In the genomic region with DNA sequence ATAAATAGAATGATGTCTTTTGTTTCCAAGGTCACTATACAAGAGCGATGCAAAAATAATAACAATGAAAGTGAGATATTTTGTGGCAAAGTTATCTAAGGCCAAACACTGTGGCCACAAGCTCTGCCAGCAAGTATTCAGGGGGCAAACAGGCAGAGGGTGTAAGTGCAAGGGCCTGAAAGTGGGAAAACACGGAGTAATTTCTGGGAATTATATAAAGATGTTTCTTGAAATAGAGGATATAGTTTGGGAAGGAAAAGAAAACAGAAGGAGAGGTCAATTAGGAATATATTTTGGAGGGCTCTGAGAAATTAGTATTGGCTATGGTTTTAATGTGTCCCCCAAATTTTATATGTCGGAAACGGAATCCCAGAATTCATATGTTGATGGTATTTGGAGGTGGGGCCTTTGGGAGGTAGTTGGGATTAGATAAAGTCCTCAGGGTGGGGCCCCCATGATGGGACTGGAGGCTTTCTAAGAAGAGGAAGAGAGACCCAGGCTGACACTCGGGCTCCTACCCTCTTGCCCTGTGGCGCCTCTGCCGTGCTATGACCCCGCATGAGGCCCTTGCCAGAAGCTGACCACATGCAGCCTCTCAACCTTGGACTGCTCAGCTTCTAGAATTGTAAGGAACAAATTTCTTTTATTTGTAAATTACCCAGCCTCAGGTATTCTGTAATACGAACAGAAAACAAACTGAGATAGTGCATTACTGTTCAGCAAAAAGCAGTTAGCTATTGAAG, we compare ENCODE assay signal across 22 cellular contexts.
DNase-seq lines count a peak whose midpoint lies in the region; ATAC-seq, FAIRE-seq and TF ChIP-seq lines count a peak whose summit lies in the region.
"Had no signal": no experiment of that assay in that cellular context is flagged by ENCODE, and none has a peak within 500 bp of the region (broad histone marks: within the 10 kb centered on the region; RNA-seq: fewer than 3 reads in every experiment).

No MANE protein-coding gene starts in this region.

- CTCF ChIA-PET in GM12878 (lab: Yijun Ruan, JAX), result interaction anchor here (0.8 to 1.3 kb wide), 6 partner anchors 16 to 468 kb away, joined by 3 to 4 read pairs (median 3); no protein-coding TSS in a partner anchor

- no peak overlapping the region for H3K4me3 Mint-ChIP-seq in neural progenitor cell
- H3K4me3 Mint-ChIP-seq: CD4-positive, alpha-beta memory T cell; HFFc6 had no signal

- H2AFZ ChIP-seq in GM12878 (ENCODE audit: control insufficient read depth, low read depth, low read length), result no peak overlapping the region
- peak overlapping the region; percentile 31 for H2AFZ ChIP-seq in neural progenitor cell (replicated peaks)

- TF ChIP-seq EP300 in GM12878 (IDR thresholded peaks at IDR 0.05; ENCODE audit: borderline replicate concordance in 1 of 2, control insufficient read depth in 1 of 2, low read depth in 2 of 2, low read length in 2 of 2), result no peak

- 78% methylated on average over 9 of the region's 9 CpGs for WGBS in GM12878 (ENCODE audit: insufficient coverage, insufficient replicate concordance, low lambda C conversion rate, missing lambda C conversion rate)

- ATAC-seq in GM12878 (0 out of 3 replicates have a peak, but pooled peaks have one; percentile 11), HG02571 (IDR thresholded peaks at IDR 0.05; ENCODE audit: unreplicated experiment) (no peak), HG03460 (IDR thresholded peaks at IDR 0.05; ENCODE audit: unreplicated experiment) (no peak)
- ATAC-seq: A549 had no signal

- no TSS peak for BruUV-seq in GM12878 (replicated peaks; lab: Mats Ljungman, UMichigan)

- no peaks in the 10 kb centered on the region for H3K79me2 ChIP-seq in GM12878 (ENCODE audit: control insufficient read depth, insufficient read depth, low read length)
- no peaks in the 10 kb centered on the region for H3K79me2 ChIP-seq in neural progenitor cell (ENCODE audit: low read depth)

- no peaks in the 10 kb centered on the region for H3K36me3 Mint-ChIP-seq in neural progenitor cell
- H3K36me3 Mint-ChIP-seq: CD4-positive, alpha-beta memory T cell had no signal

- H3K4me3 ChIP-seq in BLaER1 treated with 17β-estradiol and CSF1 and Interleukin-3, amounts not matched to agents 10 nM and 100 nM, result no peak overlapping the region
- no peak overlapping the region for H3K4me3 ChIP-seq in GM12878
- no peak overlapping the region for H3K4me3 ChIP-seq in neural progenitor cell
- H3K4me3 ChIP-seq: A549, HAP-1 had no signal

- POLR2A ChIA-PET in GM12878 (lab: Charles Lee), result interaction anchor here (0.7 to 1.9 kb wide), 6 partner anchors 8 to 148 kb away, joined by 3 to 8 read pairs (median 5); no protein-coding TSS in a partner anchor

- H3F3A ChIP-seq in neural progenitor cell (ENCODE audit: low read depth), result peaks cover 11% of the 10 kb centered on the region

- H3K9me3 Mint-ChIP-seq in neural progenitor cell, result peaks cover 3% of the 10 kb centered on the region
- H3K9me3 Mint-ChIP-seq: CD4-positive, alpha-beta memory T cell; HFFc6 had no signal

- H3K4me2 ChIP-seq in BLaER1 treated with 17β-estradiol and CSF1 and Interleukin-3, amounts not matched to agents 10 nM and 100 nM, result peak overlapping the region in 7 of 11 experiments; percentile 42 to 79 (median 66); a peak in 9 of 22 replicates
- H3K4me2 ChIP-seq in GM12878 (ENCODE audit: control insufficient read depth, insufficient read depth) (no peak overlapping the region), neural progenitor cell (no peak overlapping the region)
- H3K4me2 ChIP-seq: A549 had no signal

- TF ChIP-seq POLR2A in GM12878 (IDR thresholded peaks at IDR 0.05; ENCODE audit: low read depth, low read length), result no peak

- intact Hi-C loops in GM12878 (cut with micrococcal nuclease; ENCODE audit: unreplicated experiment), result no loop called here

- SMC1A ChIA-PET in GM12878 (lab: Charles Lee; ENCODE audit: uncharacterized antibody, unreplicated experiment), result interaction anchor here (1.3 to 5.5 kb wide), 8 partner anchors 8 to 145 kb away, joined by 3 to 61 read pairs (median 8); no protein-coding TSS in a partner anchor

- H3K36me3 ChIP-seq in BLaER1 treated with 17β-estradiol and CSF1 and Interleukin-3, amounts not matched to agents 10 nM and 100 nM, result no peaks in the 10 kb centered on the region
- H3K36me3 ChIP-seq in GM12878 (ENCODE audit: control insufficient read depth in 2 of 2, insufficient read depth in 2 of 2, low read length in 1 of 2) (no peaks in the 10 kb centered on the region), neural progenitor cell (no peaks in the 10 kb centered on the region)
- H3K36me3 ChIP-seq: BE2C, HAP-1 had no signal

- H3K4me1 ChIP-seq in BLaER1 treated with 17β-estradiol and CSF1 and Interleukin-3, amounts not matched to agents 10 nM and 100 nM, result peaks cover 20 to 37% (median 31%) of the 10 kb centered on the region in 10 experiments
- peaks cover 39% of the 10 kb centered on the region for H3K4me1 ChIP-seq in GM12878 (ENCODE audit: control insufficient read depth, insufficient read depth, low read length)
- H3K4me1 ChIP-seq in neural progenitor cell, result no peaks in the 10 kb centered on the region
- H3K4me1 ChIP-seq: A549, BE2C, HAP-1 had no signal

- no peak overlapping the region for H3K27ac Mint-ChIP-seq in neural progenitor cell
- H3K27ac Mint-ChIP-seq: CD4-positive, alpha-beta memory T cell; HFFc6 had no signal

- no peak overlapping the region for H3K9ac ChIP-seq in BLaER1 treated with 17β-estradiol and CSF1 and Interleukin-3, amounts not matched to agents 10 nM and 100 nM
- no peak overlapping the region for H3K9ac ChIP-seq in GM12878 (ENCODE audit: control insufficient read depth, insufficient read depth, low read length)
- no peak overlapping the region for H3K9ac ChIP-seq in neural progenitor cell

- in situ Hi-C loops in GM12878 (cut with MboI) (loop anchor here (10.0 kb wide), 1 partner anchor 316 kb away; no protein-coding TSS in a partner anchor), GM13977 (cut with MboI; ENCODE audit: low pct_unique_long_range_greater_than_20kb, low sequenced_read_pairs, unreplicated experiment) (no loop called here)

- H3K9me3 ChIP-seq in BLaER1 treated with 17β-estradiol and CSF1 and Interleukin-3, amounts not matched to agents 10 nM and 100 nM (replicated peaks in 1 of 11), result no peaks in the 10 kb centered on the region
- H3K9me3 ChIP-seq in GM12878 (replicated peaks; ENCODE audit: control insufficient read depth, insufficient read depth, low read length) (no peaks in the 10 kb centered on the region; the same call in 2 of the 3 replicates), neural progenitor cell (ENCODE audit: low read depth) (no peaks in the 10 kb centered on the region)
- H3K9me3 ChIP-seq: A549, BE2C, HAP-1 had no signal

- TF ChIP-seq RAD21 in GM12878 (IDR thresholded peaks at IDR 0.05; ENCODE audit: insufficient read depth, low read depth, low read length), result no peak

- H3K27ac ChIP-seq in BLaER1 treated with 17β-estradiol and CSF1 and Interleukin-3, amounts not matched to agents 10 nM and 100 nM, result 0 out of 22 replicates have a peak overlapping the region, but pooled peaks of 2 of the 11 experiments have one; percentile 4 to 12
- H3K27ac ChIP-seq in GM12878 (ENCODE audit: control insufficient read depth, insufficient read depth) (peak overlapping the region; percentile 93), neural progenitor cell (no peak overlapping the region)
- H3K27ac ChIP-seq: A549 had no signal

- H3K27me3 ChIP-seq in BLaER1 treated with 17β-estradiol and CSF1 and Interleukin-3, amounts not matched to agents 10 nM and 100 nM, result no peaks in the 10 kb centered on the region
- no peaks in the 10 kb centered on the region for H3K27me3 ChIP-seq in GM12878 (replicated peaks in 1 of 2; ENCODE audit: control insufficient read depth in 2 of 2, insufficient read depth in 2 of 2, low read length in 1 of 2)
- no peaks in the 10 kb centered on the region for H3K27me3 ChIP-seq in neural progenitor cell
- H3K27me3 ChIP-seq: BE2C had no signal

- peak; percentile 6 for DNase-seq in MV-4-11 (lab: John Stamatoyannopoulos, UW)
- no peak for DNase-seq in GM12878 (ENCODE audit: low read depth, low spot score)
- DNase-seq in neural progenitor cell (ENCODE audit: low spot score), result no peak
- no peak for DNase-seq in GM13977 (ENCODE audit: low spot score)
- no peak for DNase-seq in globus pallidus (ENCODE audit: low spot score)
- DNase-seq: 8988T; ACHN; AML-193; BE2C; Calu3; CD4-positive, alpha-beta memory T cell; COR-L47; DMS53; DMS79 treated with DMSO at 0.1 percent for 48 hours; GOT3; HFFc6 had no signal

- H3K4me1 Mint-ChIP-seq in neural progenitor cell, result peaks cover 18% of the 10 kb centered on the region

- TF ChIP-seq CTCF in GM12878 (IDR thresholded peaks at IDR 0.05 in 2 of 3, conservative IDR thresholded peaks at IDR 0.05 in 1 of 3; ENCODE audit: control insufficient read depth in 2 of 3, extremely low read depth in 1 of 3, insufficient read depth in 1 of 3, low read depth in 3 of 3, low read length in 3 of 3) (no peak), neural progenitor cell (IDR thresholded peaks at IDR 0.05) (no peak), GM13977 (IDR thresholded peaks at IDR 0.05; ENCODE audit: extremely low read depth, insufficient read depth, missing control alignments) (no peak)

- RAD21 ChIA-PET in GM12878 (lab: Charles Lee; ENCODE audit: unreplicated experiment), result interaction anchor here (0.8 to 3.2 kb wide), 5 partner anchors 17 to 151 kb away, joined by 5 to 37 read pairs (median 9); no protein-coding TSS in a partner anchor

- FAIRE-seq in GM12878 (lab: Jason Lieb, UNC), result no peak
- FAIRE-seq: A549, H54 had no signal

- no peaks in the 10 kb centered on the region for H4K20me1 ChIP-seq in BLaER1 treated with 17β-estradiol and CSF1 and Interleukin-3, amounts not matched to agents 10 nM and 100 nM
- H4K20me1 ChIP-seq in GM12878 (ENCODE audit: control insufficient read depth, insufficient read depth), result no peaks in the 10 kb centered on the region
- H4K20me1 ChIP-seq in neural progenitor cell (ENCODE audit: low read depth), result no peaks in the 10 kb centered on the region

- peaks cover 2% of the 10 kb centered on the region for H3K27me3 Mint-ChIP-seq in neural progenitor cell (ENCODE audit: insufficient read depth, low read depth)

TF ChIP-seq in GM12878, 131 proteins besides CTCF, POLR2A, EP300 and RAD21 (continues in another document):
- TF ChIP-seq EGR1 (IDR thresholded peaks at IDR 0.05; ENCODE audit: borderline replicate concordance in 1 of 2, low read depth in 2 of 2, low read length in 2 of 2), result no peak
- TF ChIP-seq IKZF1 (conservative IDR thresholded peaks at IDR 0.05), result 0 out of 2 replicates have a peak, but pooled peaks have one; percentile 16
- TF ChIP-seq RAD51 (IDR thresholded peaks at IDR 0.05), result no peak

Comparison
In these comparisons a context has a peak if more than half of its experiments do, and no peak if none do; other contexts are left out.
1. H3K4me2 ChIP-seq: peak in BLaER1 treated with 17β-estradiol and CSF1 and Interleukin-3, amounts not matched to agents 10 nM and 100 nM (7 of 11); none in GM12878 (single experiment) and neural progenitor cell (single experiment).